20 cellular contexts compared by ENCODE assay signal in genomic region chr3:69103123-69103522, GRCh38. TPM values are rescaled to one million over a fixed set of nuclear protein-coding genes. Genes with fewer than 3 reads are reported as not detected.
DNase-seq lines count a peak whose midpoint lies in the region; ATAC-seq and TF ChIP-seq lines count a peak whose summit lies in the region.
"Had no signal": no experiment of that assay in that cellular context is flagged by ENCODE, and none has a peak within 500 bp of the region (broad histone marks: within the 10 kb centered on the region; RNA-seq: fewer than 3 reads in every experiment).

No MANE protein-coding gene starts in this region.

- peak overlapping the region; percentile 47 for H3K27ac Mint-ChIP-seq in T-helper 17 cell
- H3K27ac Mint-ChIP-seq in stimulated activated naive B cell treated with anti-CD40 and anti-IgM and Interleukin-4, amounts not matched to agents 10 μg/mL and 1 μg/mL and 100 μg/mL, for 72 hours = peak overlapping the region; percentile 2
- no peak overlapping the region for H3K27ac Mint-ChIP-seq in mesothelial cell of epicardium

- intact Hi-C loops in left ventricle myocardium superior (cut with micrococcal nuclease) = no loop called here

- peaks cover 33% of the 10 kb centered on the region for H3K36me3 ChIP-seq in cardiac muscle cell
- peaks cover 51% of the 10 kb centered on the region for H3K36me3 ChIP-seq in right atrium auricular region

- H3K36me3 Mint-ChIP-seq in T-helper 17 cell (ENCODE audit: low read depth) = peaks cover 7% of the 10 kb centered on the region
- H3K36me3 Mint-ChIP-seq in stimulated activated naive B cell treated with anti-CD40 and anti-IgM and Interleukin-4, amounts not matched to agents 10 μg/mL and 1 μg/mL and 100 μg/mL, for 72 hours = peaks cover 24 to 35% of the 10 kb centered on the region in 2 donors
- peaks cover 31% of the 10 kb centered on the region for H3K36me3 Mint-ChIP-seq in mesothelial cell of epicardium

- H3K4me3 Mint-ChIP-seq in T-helper 17 cell (no peak overlapping the region), mesothelial cell of epicardium (no peak overlapping the region)
- H3K4me3 Mint-ChIP-seq in stimulated activated naive B cell treated with anti-CD40 and anti-IgM and Interleukin-4, amounts not matched to agents 10 μg/mL and 1 μg/mL and 100 μg/mL, for 72 hours = no peak overlapping the region

- H3K9me3 Mint-ChIP-seq in stimulated activated naive B cell treated with anti-CD40 and anti-IgM and Interleukin-4, amounts not matched to agents 10 μg/mL and 1 μg/mL and 100 μg/mL, for 72 hours = no peaks in the 10 kb centered on the region
- no peaks in the 10 kb centered on the region for H3K9me3 Mint-ChIP-seq in mesothelial cell of epicardium

- no peaks in the 10 kb centered on the region for H3K27me3 ChIP-seq in cardiac muscle cell
- H3K27me3 ChIP-seq in right atrium auricular region = no peaks in the 10 kb centered on the region

- peaks cover 32% of the 10 kb centered on the region for H3K4me1 Mint-ChIP-seq in T-helper 17 cell
- H3K4me1 Mint-ChIP-seq in stimulated activated naive B cell treated with anti-CD40 and anti-IgM and Interleukin-4, amounts not matched to agents 10 μg/mL and 1 μg/mL and 100 μg/mL, for 72 hours = peaks cover 10 to 13% of the 10 kb centered on the region in 2 donors
- H3K4me1 Mint-ChIP-seq in mesothelial cell of epicardium = peaks cover 11% of the 10 kb centered on the region

- TF ChIP-seq CTCF in cardiac muscle cell (IDR thresholded peaks at IDR 0.05; ENCODE audit: low read depth, low read length) (no peak), right atrium auricular region (IDR thresholded peaks at IDR 0.05) (no peak), mesothelial cell of epicardium (IDR thresholded peaks at IDR 0.05; ENCODE audit: unreplicated experiment) (no peak)

- DNase-seq in cardiac muscle cell (ENCODE audit: low read depth in 1 of 2, low spot score in 1 of 2) (no peak), right atrium auricular region (ENCODE audit: low spot score) (no peak), T-helper 17 cell (no peak), left ventricle myocardium superior (no peak), mesothelial cell of epicardium (ENCODE audit: low spot score in 2 of 2, unreplicated experiment in 2 of 2) (no peak), cerebellar cortex (ENCODE audit: low spot score) (no peak)
- DNase-seq in stimulated activated naive B cell treated with anti-CD40 and anti-IgM and Interleukin-4, amounts not matched to agents 10 μg/mL and 1 μg/mL and 100 μg/mL, for 72 hours = no peak
- DNase-seq: DND-41, NCI-H1417, NCI-H187, NCI-H2107, NCI-H2227 treated with DMSO at 0.1 percent for 48 hours, NCI-H510A treated with DMSO at 0.1 percent for 48 hours, NCI-H82, SIG-M5 had no signal

- H3K9me3 ChIP-seq in cardiac muscle cell (ENCODE audit: low read depth) = no peaks in the 10 kb centered on the region
- H3K9me3 ChIP-seq in right atrium auricular region = no peaks in the 10 kb centered on the region
- no peaks in the 10 kb centered on the region for H3K9me3 ChIP-seq in T-helper 17 cell (ENCODE audit: control insufficient read depth, low read length, poor library complexity, severe bottlenecking)

- peak overlapping the region; percentile 63 for H3K27ac ChIP-seq in cardiac muscle cell
- H3K27ac ChIP-seq in right atrium auricular region = peak overlapping the region in 1 of 2 donors; percentile 56
- H3K27ac ChIP-seq: C4-2B had no signal

- ATAC-seq in T-helper 17 cell = no peak
- peak; percentile 76 for ATAC-seq in left ventricle myocardium superior
- no peak for ATAC-seq in stimulated activated naive B cell treated with anti-CD40 and anti-IgM and Interleukin-4, amounts not matched to agents 10 μg/mL and 1 μg/mL and 100 μg/mL, for 72 hours (replicated peaks)
- ATAC-seq: K562 had no signal

- H3K4me1 ChIP-seq in cardiac muscle cell (ENCODE audit: low read depth) (peaks cover 9% of the 10 kb centered on the region), right atrium auricular region (peaks cover 0 to 56% of the 10 kb centered on the region in 2 donors)

- H3K4me3 ChIP-seq in cardiac muscle cell (no peak overlapping the region), right atrium auricular region (no peak overlapping the region)
- H3K4me3 ChIP-seq: K562 had no signal

- no peaks in the 10 kb centered on the region for H3K27me3 Mint-ChIP-seq in T-helper 17 cell
- H3K27me3 Mint-ChIP-seq in stimulated activated naive B cell treated with anti-CD40 and anti-IgM and Interleukin-4, amounts not matched to agents 10 μg/mL and 1 μg/mL and 100 μg/mL, for 72 hours = no peaks in the 10 kb centered on the region
- H3K27me3 Mint-ChIP-seq in mesothelial cell of epicardium (ENCODE audit: low read depth) = no peaks in the 10 kb centered on the region

RNA-seq across cellular contexts. Expression of gene ARL6IP5, which starts 18.4 kb away (rescaled TPM):
- total RNA-seq in cardiac muscle cell (83.2 and 174 TPM in 2 replicates), right atrium auricular region (100 to 1,000 TPM; 172 to 199 TPM), T-helper 17 cell (100 to 1,000 TPM; 112 to 118 TPM), left ventricle myocardium superior (214 TPM), mesothelial cell of epicardium (45.6 to 48.9 TPM (median 46.5 TPM) in 3 replicates)
- 235 and 247 TPM in 2 replicates for polyA plus RNA-seq in cardiac muscle cell

RNA-seq across cellular contexts. Expression of gene LMOD3, which starts 19.3 kb away (rescaled TPM):
- total RNA-seq in cardiac muscle cell = 0.11 and 0.18 TPM in 2 replicates
- polyA plus RNA-seq in cardiac muscle cell = 0.22 and 0.61 TPM in 2 replicates
- 100 to 1,000 TPM in 1 of 2 donors, 10 to 100 TPM in 1; 33.1 to 110 TPM for total RNA-seq in right atrium auricular region
- total RNA-seq in T-helper 17 cell = not detected
- total RNA-seq in left ventricle myocardium superior = 162 TPM
- total RNA-seq in mesothelial cell of epicardium = not detected in 3 replicates
- total RNA-seq: G401, H4, K562, RPMI7951 had no signal

RNA-seq across cellular contexts. Expression of gene UBA3, which starts 23.0 kb away (rescaled TPM):
- 73.7 and 97.0 TPM in 2 replicates for total RNA-seq in cardiac muscle cell
- polyA plus RNA-seq in cardiac muscle cell = 116 and 118 TPM in 2 replicates
- total RNA-seq in right atrium auricular region = 10 to 100 TPM; 39.9 to 63.5 TPM
- 10 to 100 TPM; 53.5 to 56.2 TPM for total RNA-seq in T-helper 17 cell
- 93.4 TPM for total RNA-seq in left ventricle myocardium superior
- 62.1 to 70.8 TPM (median 67.7 TPM) in 3 replicates for total RNA-seq in mesothelial cell of epicardium

RNA-seq across cellular contexts. Expression of gene TMF1, which starts 51.0 kb away (rescaled TPM):
- total RNA-seq in cardiac muscle cell (16.1 and 21.6 TPM in 2 replicates), right atrium auricular region (10 to 100 TPM; 15.6 to 21.3 TPM), T-helper 17 cell (10 to 100 TPM; 68.1 to 84.5 TPM), left ventricle myocardium superior (18.9 TPM), mesothelial cell of epicardium (39.4 to 41.3 TPM (median 39.4 TPM) in 3 replicates)
- 18.4 and 24.1 TPM in 2 replicates for polyA plus RNA-seq in cardiac muscle cell

Comparison
In these comparisons a context has a peak if more than half of its experiments do, and no peak if none do; other contexts are left out.
1. RNA of gene LMOD3, which starts 19.3 kb away (total RNA-seq): 162 TPM in left ventricle myocardium superior (single experiment) and 33.1 to 110 TPM in right atrium auricular region; 0.11 to 0.18 TPM in cardiac muscle cell, not detected in T-helper 17 cell and not detected in mesothelial cell of epicardium; every median in the first group is over 10 times any median in the second.